Comparison of ENCODE assay signal across 16 cellular contexts in genomic region chr2:62112192-62112591, GRCh38.
DNase-seq lines count a peak whose midpoint lies in the region; ATAC-seq and TF ChIP-seq lines count a peak whose summit lies in the region.
"Had no signal": no experiment of that assay in that cellular context is flagged by ENCODE, and none has a peak within 500 bp of the region (broad histone marks: within the 10 kb centered on the region; RNA-seq: fewer than 3 reads in every experiment).

No MANE protein-coding gene starts in this region.

- intact Hi-C loops in psoas muscle (cut with DNase I) (no loop called here), OCI-LY7 (cut with micrococcal nuclease; ENCODE audit: unreplicated experiment) (no loop called here)

- H3K9me3 ChIP-seq in BLaER1 treated with 17β-estradiol and CSF1 and Interleukin-3, amounts not matched to agents 10 nM and 100 nM (replicated peaks in 1 of 11) = no peaks in the 10 kb centered on the region
- H3K9me3 ChIP-seq in psoas muscle = no peaks in the 10 kb centered on the region
- no peaks in the 10 kb centered on the region for H3K9me3 ChIP-seq in OCI-LY7 (ENCODE audit: low read length)
- H3K9me3 ChIP-seq in upper lobe of left lung = no peaks in the 10 kb centered on the region

- H3K4me1 Mint-ChIP-seq in activated T-cell treated with anti-CD3 and anti-CD28 coated beads, Interleukin-2, amount 50 U/mL, for 4 hours (ENCODE audit: low read depth) = peaks cover 6% of the 10 kb centered on the region
- H3K4me1 Mint-ChIP-seq: activated T-helper 17 cell treated with anti-CD3 and anti-CD28 coated beads, Interleukin-2, amount 50 U/mL, for 72 hours had no signal

- no peaks in the 10 kb centered on the region for H3K27me3 ChIP-seq in BLaER1 treated with 17β-estradiol and CSF1 and Interleukin-3, amounts not matched to agents 10 nM and 100 nM
- H3K27me3 ChIP-seq in psoas muscle (ENCODE audit: insufficient read depth in 3 of 3, low read length in 2 of 3) = no peaks in the 10 kb centered on the region
- no peaks in the 10 kb centered on the region for H3K27me3 ChIP-seq in upper lobe of left lung

- H3K79me2 ChIP-seq in OCI-LY7 (ENCODE audit: insufficient read depth, low read depth, low read length) = no peaks in the 10 kb centered on the region

- H3K9ac ChIP-seq in BLaER1 treated with 17β-estradiol and CSF1 and Interleukin-3, amounts not matched to agents 10 nM and 100 nM = no peak overlapping the region

- 30 to 42% (median 39%) methylated on average over 2 of the region's 2 CpGs for WGBS in psoas muscle, 3 donors
- WGBS in upper lobe of left lung, 2 donors = 60 to 68% methylated on average over 2 of the region's 2 CpGs

- no peaks in the 10 kb centered on the region for H4K20me1 ChIP-seq in BLaER1 treated with 17β-estradiol and CSF1 and Interleukin-3, amounts not matched to agents 10 nM and 100 nM
- H4K20me1 ChIP-seq in OCI-LY7 (ENCODE audit: insufficient read depth, low read length) = no peaks in the 10 kb centered on the region

- no peak overlapping the region for H3K27ac ChIP-seq in BLaER1 treated with 17β-estradiol and CSF1 and Interleukin-3, amounts not matched to agents 10 nM and 100 nM
- H3K27ac ChIP-seq in psoas muscle (peak overlapping the region; percentile 0), OCI-LY7 (ENCODE audit: low read depth, low read length, poor library complexity, severe bottlenecking) (no peak overlapping the region), upper lobe of left lung (peak overlapping the region in 1 of 4 donors; percentile 12)

- no peak overlapping the region for H3K4me3 Mint-ChIP-seq in activated T-cell treated with anti-CD3 and anti-CD28 coated beads, Interleukin-2, amount 50 U/mL, for 4 hours
- H3K4me3 Mint-ChIP-seq: activated T-helper 17 cell treated with anti-CD3 and anti-CD28 coated beads, Interleukin-2, amount 50 U/mL, for 72 hours; natural killer cell; T-helper 1 cell treated with Interleukin-12 subunit alpha and Interleukin-12 subunit beta and Interleukin-4 antibody, amounts not matched to agents 30 μg/mL and 1 μg/mL, for 36 hours had no signal

- no peak for TF ChIP-seq EP300 in upper lobe of left lung (IDR thresholded peaks at IDR 0.05)

- TF ChIP-seq POLR2A in upper lobe of left lung (IDR thresholded peaks at IDR 0.05) = no peak

- ATAC-seq in psoas muscle = peak in 2 of 4 donors; percentile 46 to 68
- no peak for ATAC-seq in GM18520 (IDR thresholded peaks at IDR 0.05; ENCODE audit: unreplicated experiment)
- no peak for ATAC-seq in upper lobe of left lung (ENCODE audit: low FRiP score in 2 of 2)
- ATAC-seq in activated T-cell treated with anti-CD3 and anti-CD28 coated beads, Interleukin-2, amount 50 U/mL, for 4 hours = no peak
- ATAC-seq: activated T-helper 17 cell treated with anti-CD3 and anti-CD28 coated beads, Interleukin-2, amount 50 U/mL, for 72 hours; natural killer cell had no signal

- H2AFZ ChIP-seq in OCI-LY7 (ENCODE audit: low read length) = no peak overlapping the region

- H3K4me1 ChIP-seq in BLaER1 treated with 17β-estradiol and CSF1 and Interleukin-3, amounts not matched to agents 10 nM and 100 nM = peaks cover 8 to 37% (median 20%) of the 10 kb centered on the region in 10 experiments; a peak in 19 of 20 replicates
- H3K4me1 ChIP-seq in psoas muscle (peaks cover 10% of the 10 kb centered on the region), OCI-LY7 (ENCODE audit: insufficient read depth, low read length, poor library complexity, severe bottlenecking) (peaks cover 51% of the 10 kb centered on the region), upper lobe of left lung (peaks cover 0 to 6% (median 2%) of the 10 kb centered on the region in 4 donors)

- peaks cover 3% of the 10 kb centered on the region for H3K36me3 Mint-ChIP-seq in activated T-cell treated with anti-CD3 and anti-CD28 coated beads, Interleukin-2, amount 50 U/mL, for 4 hours (ENCODE audit: insufficient read depth)
- H3K36me3 Mint-ChIP-seq: natural killer cell had no signal

- no peaks in the 10 kb centered on the region for H3K9me2 ChIP-seq in OCI-LY7 (ENCODE audit: insufficient read depth, low read length)

- DNase-seq in RPMI7951 (ENCODE audit: low read depth) = peak; percentile 39
- DNase-seq in fibroblast of mammary gland (ENCODE audit: low read depth) = peak; percentile 56
- no peak for DNase-seq in psoas muscle
- DNase-seq in OCI-LY7 (ENCODE audit: low spot score) = no peak
- no peak for DNase-seq in upper lobe of left lung
- DNase-seq in activated T-cell treated with anti-CD3 and anti-CD28 coated beads, Interleukin-2, amount 50 U/mL, for 4 hours = no peak
- DNase-seq: activated CD4-positive, alpha-beta T cell treated with anti-CD3 and anti-CD28 coated beads for 48 hours; DMS79 treated with DMSO at 0.1 percent for 48 hours; Karpas-422; kidney; natural killer cell; stimulated activated CD4-positive, alpha-beta T cell treated with anti-CD3 and anti-CD28 coated beads, Interleukin-15, amount 100 ng/mL, for 24 hours had no signal

- no peaks in the 10 kb centered on the region for H3K27me3 Mint-ChIP-seq in activated T-cell treated with anti-CD3 and anti-CD28 coated beads, Interleukin-2, amount 50 U/mL, for 4 hours (ENCODE audit: low read depth)
- H3K27me3 Mint-ChIP-seq: activated T-helper 17 cell treated with anti-CD3 and anti-CD28 coated beads, Interleukin-2, amount 50 U/mL, for 72 hours had no signal

- no TSS peak for BruUV-seq in OCI-LY7 (replicated peaks; lab: Mats Ljungman, UMichigan)

- CTCF ChIA-PET in OCI-LY7 (lab: Charles Lee; ENCODE audit: unreplicated experiment) = no interaction called here

- no peaks in the 10 kb centered on the region for H3K9me3 Mint-ChIP-seq in activated T-cell treated with anti-CD3 and anti-CD28 coated beads, Interleukin-2, amount 50 U/mL, for 4 hours
- H3K9me3 Mint-ChIP-seq: activated T-helper 17 cell treated with anti-CD3 and anti-CD28 coated beads, Interleukin-2, amount 50 U/mL, for 72 hours; natural killer cell; T-helper 1 cell treated with Interleukin-12 subunit alpha and Interleukin-12 subunit beta and Interleukin-4 antibody, amounts not matched to agents 30 μg/mL and 1 μg/mL, for 36 hours had no signal

- peak overlapping the region in 6 of 11 experiments; percentile 6 to 42 (median 18); a peak in 6 of 22 replicates for H3K4me2 ChIP-seq in BLaER1 treated with 17β-estradiol and CSF1 and Interleukin-3, amounts not matched to agents 10 nM and 100 nM
- no peak overlapping the region for H3K4me2 ChIP-seq in OCI-LY7 (ENCODE audit: low read length)

- no peak overlapping the region for H3K4me3 ChIP-seq in BLaER1 treated with 17β-estradiol and CSF1 and Interleukin-3, amounts not matched to agents 10 nM and 100 nM
- no peak overlapping the region for H3K4me3 ChIP-seq in fibroblast of mammary gland (ENCODE audit: control insufficient read depth, low read depth, low read length)
- H3K4me3 ChIP-seq in psoas muscle = no peak overlapping the region
- no peak overlapping the region for H3K4me3 ChIP-seq in OCI-LY7 (ENCODE audit: low read depth, low read length, poor library complexity, severe bottlenecking)
- H3K4me3 ChIP-seq in upper lobe of left lung = no peak overlapping the region

- no peak for TF ChIP-seq CTCF in fibroblast of mammary gland (conservative IDR thresholded peaks at IDR 0.05; ENCODE audit: control insufficient read depth, insufficient read depth, low read depth, low read length)
- no peak for TF ChIP-seq CTCF in psoas muscle (IDR thresholded peaks at IDR 0.05)
- TF ChIP-seq CTCF in OCI-LY7 (conservative IDR thresholded peaks at IDR 0.05; ENCODE audit: low read length) = no peak
- no peak for TF ChIP-seq CTCF in upper lobe of left lung (IDR thresholded peaks at IDR 0.05)

- H3K36me3 ChIP-seq in BLaER1 treated with 17β-estradiol and CSF1 and Interleukin-3, amounts not matched to agents 10 nM and 100 nM = peaks cover 0 to 4% (median 0%) of the 10 kb centered on the region in 11 experiments; a peak in 1 of 22 replicates
- H3K36me3 ChIP-seq in psoas muscle (ENCODE audit: insufficient read depth in 1 of 2, low read depth in 1 of 2) = no peaks in the 10 kb centered on the region
- no peaks in the 10 kb centered on the region for H3K36me3 ChIP-seq in OCI-LY7 (ENCODE audit: insufficient read depth, low read length)
- H3K36me3 ChIP-seq in upper lobe of left lung = no peaks in the 10 kb centered on the region

- POLR2A ChIA-PET in OCI-LY7 (lab: Charles Lee) = interaction anchor here (1.0 to 1.4 kb wide), 3 partner anchors 11 to 31 kb away, joined by 3 to 5 read pairs (median 3); no protein-coding TSS in a partner anchor

Comparison
In these comparisons a context has a peak if more than half of its experiments do, and no peak if none do; other contexts are left out.
1. DNase-seq: peak in RPMI7951 (single experiment) and fibroblast of mammary gland (single experiment); none in psoas muscle (0 of 2), OCI-LY7 (single experiment), upper lobe of left lung (0 of 2) and activated T-cell treated with anti-CD3 and anti-CD28 coated beads, Interleukin-2, amount 50 U/mL, for 4 hours (single experiment).